In genomic region chr14:105064721-105065143, GRCh38 we compare ENCODE assay signal across 10 cellular contexts. TPM values are rescaled to one million over a fixed set of nuclear protein-coding genes. Genes with fewer than 3 reads are reported as not detected.
DNase-seq lines count a peak whose midpoint lies in the region; ATAC-seq and TF ChIP-seq lines count a peak whose summit lies in the region.
"Had no signal": no experiment of that assay in that cellular context is flagged by ENCODE, and none has a peak within 500 bp of the region (broad histone marks: within the 10 kb centered on the region; RNA-seq: fewer than 3 reads in every experiment).

No MANE protein-coding gene starts in this region.

- H3K4me3 Mint-ChIP-seq in stimulated activated naive CD8-positive, alpha-beta T cell treated with anti-CD3 and anti-CD28 coated beads, Interleukin-15, Interleukin-2, amounts not matched to agents 100 ng/mL and 50 ng/mL, for 24 hours, result peak overlapping the region; percentile 95
- no peak overlapping the region for H3K4me3 Mint-ChIP-seq in chondrocyte (ENCODE audit: unreplicated experiment)

- no peaks in the 10 kb centered on the region for H3K27me3 Mint-ChIP-seq in stimulated activated naive CD8-positive, alpha-beta T cell treated with anti-CD3 and anti-CD28 coated beads, Interleukin-15, Interleukin-2, amounts not matched to agents 100 ng/mL and 50 ng/mL, for 24 hours
- peaks cover 4% of the 10 kb centered on the region for H3K27me3 Mint-ChIP-seq in chondrocyte (ENCODE audit: low read depth)

- peaks cover 0 to 49% of the 10 kb centered on the region in 2 donors for H3K4me1 ChIP-seq in right atrium auricular region
- H3K4me1 ChIP-seq: testis had no signal

- no peak for ATAC-seq in HG02870 (IDR thresholded peaks at IDR 0.05; ENCODE audit: unreplicated experiment)

- peak overlapping the region; percentile 94 for H3K27ac Mint-ChIP-seq in stimulated activated naive CD8-positive, alpha-beta T cell treated with anti-CD3 and anti-CD28 coated beads, Interleukin-15, Interleukin-2, amounts not matched to agents 100 ng/mL and 50 ng/mL, for 24 hours
- no peak overlapping the region for H3K27ac Mint-ChIP-seq in chondrocyte (ENCODE audit: unreplicated experiment)

- H3K4me1 Mint-ChIP-seq in stimulated activated naive CD8-positive, alpha-beta T cell treated with anti-CD3 and anti-CD28 coated beads, Interleukin-15, Interleukin-2, amounts not matched to agents 100 ng/mL and 50 ng/mL, for 24 hours (ENCODE audit: low read depth), result peaks cover 88% of the 10 kb centered on the region
- H3K4me1 Mint-ChIP-seq in chondrocyte (ENCODE audit: low read depth), result no peaks in the 10 kb centered on the region

- peaks cover 15% of the 10 kb centered on the region for H3K36me3 Mint-ChIP-seq in stimulated activated naive CD8-positive, alpha-beta T cell treated with anti-CD3 and anti-CD28 coated beads, Interleukin-15, Interleukin-2, amounts not matched to agents 100 ng/mL and 50 ng/mL, for 24 hours (ENCODE audit: low read depth)
- no peaks in the 10 kb centered on the region for H3K36me3 Mint-ChIP-seq in chondrocyte (ENCODE audit: low read depth)

- no peaks in the 10 kb centered on the region for H3K9me3 Mint-ChIP-seq in stimulated activated naive CD8-positive, alpha-beta T cell treated with anti-CD3 and anti-CD28 coated beads, Interleukin-15, Interleukin-2, amounts not matched to agents 100 ng/mL and 50 ng/mL, for 24 hours
- H3K9me3 Mint-ChIP-seq in chondrocyte (ENCODE audit: low read depth), result no peaks in the 10 kb centered on the region

- peak overlapping the region; percentile 19; the same call in 1 of the 2 replicates for H3K27ac ChIP-seq in WERI-Rb-1
- peak overlapping the region; percentile 53 to 56 for H3K27ac ChIP-seq in right atrium auricular region
- H3K27ac ChIP-seq: 22Rv1, testis had no signal

- TF ChIP-seq CTCF in WERI-Rb-1 (IDR thresholded peaks at IDR 0.05; ENCODE audit: low read depth, low read length) (no peak), right atrium auricular region (IDR thresholded peaks at IDR 0.05) (no peak), chondrocyte (IDR thresholded peaks at IDR 0.05) (no peak)

- H3K36me3 ChIP-seq in WERI-Rb-1 (no peaks in the 10 kb centered on the region), right atrium auricular region (no peaks in the 10 kb centered on the region)

- H3K4me3 ChIP-seq in WERI-Rb-1 (ENCODE audit: low read depth, low read length) (no peak overlapping the region), right atrium auricular region (peak overlapping the region; percentile 5 to 22)
- H3K4me3 ChIP-seq: testis had no signal

- H3K9me3 ChIP-seq in WERI-Rb-1 (ENCODE audit: severe bottlenecking), result no peaks in the 10 kb centered on the region
- no peaks in the 10 kb centered on the region for H3K9me3 ChIP-seq in right atrium auricular region
- H3K9me3 ChIP-seq: testis had no signal

- DNase-seq in DMS53 (lab: John Stamatoyannopoulos, UW) (peak; percentile 19), DMS53 treated with DMSO at 0.1 percent for 48 hours (lab: John Stamatoyannopoulos, UW; ENCODE audit: unreplicated experiment) (no peak), WERI-Rb-1 (peak; percentile 58), right atrium auricular region (ENCODE audit: low spot score) (no peak), cerebellar cortex (ENCODE audit: low spot score) (no peak), chondrocyte (ENCODE audit: low spot score) (no peak)

- no peaks in the 10 kb centered on the region for H3K27me3 ChIP-seq in WERI-Rb-1 (ENCODE audit: insufficient read depth, low read depth, severe bottlenecking)
- H3K27me3 ChIP-seq in right atrium auricular region, result no peaks in the 10 kb centered on the region
- H3K27me3 ChIP-seq: testis had no signal

RNA-seq across cellular contexts. Expression of gene GPR132, which starts 0.5 kb away (rescaled TPM):
- total RNA-seq in right atrium auricular region (1 to 10 TPM in 1 of 2 donors, under 1 TPM in 1; 0.67 to 1.2 TPM), chondrocyte (0.23 to 0.48 TPM (median 0.30 TPM) in 3 replicates)

RNA-seq across cellular contexts. Expression of gene CDCA4, which starts 43.8 kb away (rescaled TPM):
- total RNA-seq in right atrium auricular region (1 to 10 TPM; 3.3 to 5.1 TPM), chondrocyte (15.6 to 18.8 TPM (median 18.0 TPM) in 3 replicates)

Comparison
In these comparisons a context has a peak if more than half of its experiments do, and no peak if none do; other contexts are left out.
1. DNase-seq: peak in DMS53 (single experiment) and WERI-Rb-1 (single experiment); none in DMS53 treated with DMSO at 0.1 percent for 48 hours (single experiment), right atrium auricular region (single experiment), cerebellar cortex (single experiment) and chondrocyte (single experiment).